Comparison of ENCODE assay signal across 28 cellular contexts in the genomic region with DNA sequence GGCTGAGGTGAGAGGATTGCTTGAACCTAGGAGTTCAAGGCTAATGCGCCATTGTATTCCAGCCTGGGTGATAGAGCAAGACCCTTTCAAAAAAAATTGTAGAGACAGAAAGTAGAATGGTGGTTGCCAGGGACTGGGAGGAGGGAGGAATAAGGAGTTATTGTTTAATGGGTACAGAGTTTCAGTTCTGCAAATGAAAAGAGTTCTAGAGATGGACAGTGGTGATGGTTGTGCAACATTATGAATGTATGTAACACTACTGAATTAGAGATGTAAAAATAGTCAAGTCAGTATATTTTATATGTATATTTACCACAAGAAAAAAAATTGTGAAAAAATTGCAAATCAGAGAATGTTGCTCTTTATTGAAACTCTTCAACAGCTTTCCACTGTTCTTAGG.
DNase-seq lines count a peak whose midpoint lies in the region; ATAC-seq, FAIRE-seq and TF ChIP-seq lines count a peak whose summit lies in the region.
"Had no signal": no experiment of that assay in that cellular context is flagged by ENCODE, and none has a peak within 500 bp of the region (broad histone marks: within the 10 kb centered on the region; RNA-seq: fewer than 3 reads in every experiment).

No MANE protein-coding gene starts in this region.

- H3K4me3 ChIP-seq in NB4 (ENCODE audit: low read depth, low read length): no peak overlapping the region
- H3K4me3 ChIP-seq: GM23248, PC-9, SJCRH30 had no signal

- no peak overlapping the region for H3K27ac Mint-ChIP-seq in activated CD4-positive, alpha-beta T cell treated with anti-CD3 and anti-CD28 coated beads, Interleukin-2, amount 10 ng/mL, durations not matched to agents 24 days and 14 days
- H3K27ac Mint-ChIP-seq: activated CD8-positive, alpha-beta T cell treated with anti-CD3 and anti-CD28 coated beads, Interleukin-2, amount 10 ng/mL, durations not matched to agents 7 days and 5 days; B cell; nephron progenitor cell; stimulated activated effector memory CD8-positive, alpha-beta T cell treated with anti-CD3 and anti-CD28 coated beads, Interleukin-12 subunit alpha, Interleukin-12 subunit beta, amount 100 ng/mL, for 72 hours; T-helper 17 cell had no signal

- H3K9me3 Mint-ChIP-seq in activated CD4-positive, alpha-beta T cell treated with anti-CD3 and anti-CD28 coated beads, Interleukin-2, amount 10 ng/mL, durations not matched to agents 24 days and 14 days: no peaks in the 10 kb centered on the region

- TF ChIP-seq POLR2A in NB4 (IDR thresholded peaks at IDR 0.05; ENCODE audit: extremely low read depth, insufficient read length) (no peak), H54 (IDR thresholded peaks at IDR 0.05; ENCODE audit: low read depth, low read length) (no peak)

- no peak for FAIRE-seq in H54 (lab: Jason Lieb, UNC)
- FAIRE-seq: A204.1, HepG2, islet of Langerhans had no signal

- no peak for TF ChIP-seq CTCF in NB4 (IDR thresholded peaks at IDR 0.05; ENCODE audit: low read depth, low read length)

- no peak overlapping the region for H3K4me3 Mint-ChIP-seq in activated CD4-positive, alpha-beta T cell treated with anti-CD3 and anti-CD28 coated beads, Interleukin-2, amount 10 ng/mL, durations not matched to agents 24 days and 14 days
- H3K4me3 Mint-ChIP-seq: activated CD8-positive, alpha-beta T cell treated with anti-CD3 and anti-CD28 coated beads, Interleukin-2, amount 10 ng/mL, durations not matched to agents 7 days and 5 days; B cell; nephron progenitor cell; stimulated activated effector memory CD8-positive, alpha-beta T cell treated with anti-CD3 and anti-CD28 coated beads, Interleukin-12 subunit alpha, Interleukin-12 subunit beta, amount 100 ng/mL, for 72 hours; T-helper 17 cell had no signal

- ATAC-seq in GM19395 (IDR thresholded peaks at IDR 0.05; ENCODE audit: unreplicated experiment): peak; percentile 75
- peak; percentile 60 for ATAC-seq in HG03135 (IDR thresholded peaks at IDR 0.05; ENCODE audit: unreplicated experiment)
- ATAC-seq in GM19035 (IDR thresholded peaks at IDR 0.05; ENCODE audit: unreplicated experiment): no peak
- ATAC-seq in HG02610 (IDR thresholded peaks at IDR 0.05; ENCODE audit: unreplicated experiment): no peak
- ATAC-seq: activated CD8-positive, alpha-beta T cell treated with anti-CD3 and anti-CD28 coated beads, Interleukin-2, amount 10 ng/mL, durations not matched to agents 7 days and 5 days; HepG2; stimulated activated effector memory CD8-positive, alpha-beta T cell treated with anti-CD3 and anti-CD28 coated beads, Interleukin-12 subunit alpha, Interleukin-12 subunit beta, amount 100 ng/mL, for 72 hours; T-helper 17 cell had no signal

- no peaks in the 10 kb centered on the region for H3K36me3 Mint-ChIP-seq in activated CD4-positive, alpha-beta T cell treated with anti-CD3 and anti-CD28 coated beads, Interleukin-2, amount 10 ng/mL, durations not matched to agents 24 days and 14 days (ENCODE audit: low read depth)
- H3K36me3 Mint-ChIP-seq: stimulated activated effector memory CD8-positive, alpha-beta T cell treated with anti-CD3 and anti-CD28 coated beads, Interleukin-12 subunit alpha, Interleukin-12 subunit beta, amount 100 ng/mL, for 72 hours had no signal

- no peaks in the 10 kb centered on the region for H3K4me1 Mint-ChIP-seq in activated CD4-positive, alpha-beta T cell treated with anti-CD3 and anti-CD28 coated beads, Interleukin-2, amount 10 ng/mL, durations not matched to agents 24 days and 14 days
- H3K4me1 Mint-ChIP-seq: B cell; nephron progenitor cell; stimulated activated effector memory CD8-positive, alpha-beta T cell treated with anti-CD3 and anti-CD28 coated beads, Interleukin-12 subunit alpha, Interleukin-12 subunit beta, amount 100 ng/mL, for 72 hours had no signal

- peaks cover 1% of the 10 kb centered on the region for H3K27me3 Mint-ChIP-seq in activated CD4-positive, alpha-beta T cell treated with anti-CD3 and anti-CD28 coated beads, Interleukin-2, amount 10 ng/mL, durations not matched to agents 24 days and 14 days

- intact Hi-C loops in activated CD4-positive, alpha-beta T cell treated with anti-CD3 and anti-CD28 coated beads, Interleukin-2, amount 10 ng/mL, durations not matched to agents 24 days and 14 days (cut with micrococcal nuclease): no loop called here

- DNase-seq in CD1c-positive myeloid dendritic cell (ENCODE audit: extremely low spot score) (peak; percentile 3), NB4 (ENCODE audit: low read depth) (peak; percentile 25), H54 (ENCODE audit: insufficient read length, low spot score) (no peak)
- no peak for DNase-seq in activated CD4-positive, alpha-beta T cell treated with anti-CD3 and anti-CD28 coated beads, Interleukin-2, amount 10 ng/mL, durations not matched to agents 24 days and 14 days
- DNase-seq: activated CD4-positive, CD25-positive, alpha-beta regulatory T cell; activated CD8-positive, alpha-beta T cell treated with anti-CD3 and anti-CD28 coated beads, Interleukin-2, amount 10 ng/mL, durations not matched to agents 7 days and 5 days; activated naive CD4-positive, alpha-beta T cell; activated T-cell treated with anti-CD3 and anti-CD28 coated beads, Interleukin-2, amount 50 U/mL, for 1 hour; amniotic stem cell; Calu3; GM23248; hippocampal formation; NCI-H1694; NCI-H2171 treated with DMSO at 0.1 percent for 48 hours; NCI-H526; nephron progenitor cell; SJCRH30; T-helper 17 cell had no signal

Comparison
In these comparisons a context has a peak if more than half of its experiments do, and no peak if none do; other contexts are left out.
1. DNase-seq: peak in CD1c-positive myeloid dendritic cell (single experiment) and NB4 (single experiment); none in activated CD4-positive, alpha-beta T cell treated with anti-CD3 and anti-CD28 coated beads, Interleukin-2, amount 10 ng/mL, durations not matched to agents 24 days and 14 days (single experiment) and H54 (single experiment).
2. ATAC-seq: peak in GM19395 (single experiment) and HG03135 (single experiment); none in GM19035 (single experiment) and HG02610 (single experiment).